Comparison of ENCODE assay signal across 31 cellular contexts in the genomic region with DNA sequence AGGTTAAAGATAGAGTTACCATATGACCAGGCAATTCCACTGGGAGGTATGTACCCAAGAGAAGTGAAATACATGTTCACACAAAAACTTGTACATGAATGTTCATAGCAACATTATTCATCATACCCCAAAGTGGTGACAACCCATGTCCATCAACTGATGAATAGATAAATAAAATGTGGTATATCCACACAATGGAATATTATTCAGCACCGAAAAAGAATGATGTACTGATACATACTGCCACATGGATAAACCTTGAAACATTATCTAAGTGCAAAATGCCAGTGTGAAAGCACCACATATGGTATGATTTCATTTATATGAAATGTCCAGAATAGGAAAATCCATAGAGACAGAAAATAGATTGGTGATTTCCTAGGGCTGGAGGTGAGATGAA.
"Had no signal": no experiment of that assay in that cellular context is flagged by ENCODE, and none has a peak within 500 bp of the region (broad histone marks: within the 10 kb centered on the region; RNA-seq: fewer than 3 reads in every experiment).

No MANE protein-coding gene starts in this region.

- H3K36me3 Mint-ChIP-seq: naive thymus-derived CD8-positive, alpha-beta T cell; natural killer cell treated with Interleukin-12 subunit alpha and Interleukin-12 subunit beta and Interleukin-15 and Interleukin-18, amount 100 ng/mL, for 72 hours; stimulated activated effector memory CD8-positive, alpha-beta T cell treated with anti-CD3 and anti-CD28 coated beads, Interleukin-12 subunit alpha, Interleukin-12 subunit beta, amount 100 ng/mL, for 72 hours; stimulated activated naive B cell treated with anti-CD40 and anti-IgM and Interleukin-4, amounts not matched to agents 10 μg/mL and 1 μg/mL and 100 μg/mL, for 72 hours; type B pancreatic cell had no signal

- FAIRE-seq: small intestine had no signal

- H3K4me3 ChIP-seq: ovary, psoas muscle, right lobe of liver, sigmoid colon, suprapubic skin, testis, tibial artery, transverse colon, upper lobe of right lung, uterus had no signal

- DNase-seq: naive thymus-derived CD8-positive, alpha-beta T cell; nephron progenitor cell; nucleus accumbens; ovary; posterior cingulate gyrus; psoas muscle; right cardiac atrium; right lobe of liver; sigmoid colon; small intestine; stimulated activated CD4-positive, alpha-beta T cell treated with anti-CD3 and anti-CD28 coated beads, Interleukin-15, amount 100 ng/mL, for 24 hours; stimulated activated CD4-positive, alpha-beta T cell treated with anti-CD3 and anti-CD28 coated beads, Interleukin-2, amount 100 ng/mL, for 24 hours; stimulated activated CD4-positive, alpha-beta T cell treated with anti-CD3 and anti-CD28 coated beads, Interleukin-2, amount 100 ng/mL, for 48 hours; stimulated activated CD4-positive, alpha-beta T cell treated with anti-CD3 and anti-CD28 coated beads, Interleukin-4, amount 100 ng/mL, for 24 hours; stimulated activated naive B cell treated with anti-CD40 and anti-IgM and Interleukin-4, amounts not matched to agents 10 μg/mL and 1 μg/mL and 100 μg/mL, for 72 hours; stimulated activated naive CD8-positive, alpha-beta T cell treated with anti-CD3 and anti-CD28 coated beads, Interleukin-15, amount 100 ng/mL, for 72 hours; stimulated activated naive CD8-positive, alpha-beta T cell treated with anti-CD3 and anti-CD28 coated beads, Interleukin-15, Interleukin-2, amounts not matched to agents 100 U/mL and 50 U/mL, for 24 hours; substantia nigra; testis; tibial artery; transverse colon; upper lobe of right lung; uterus had no signal

- H3K27me3 Mint-ChIP-seq: progenitor cell of endocrine pancreas had no signal

- ATAC-seq: naive thymus-derived CD8-positive, alpha-beta T cell; natural killer cell treated with Interleukin-12 subunit alpha and Interleukin-12 subunit beta and Interleukin-15 and Interleukin-18, amount 100 ng/mL, for 72 hours; psoas muscle; right cardiac atrium; right lobe of liver; stimulated activated effector memory CD8-positive, alpha-beta T cell treated with anti-CD3 and anti-CD28 coated beads, Interleukin-12 subunit alpha, Interleukin-12 subunit beta, amount 100 ng/mL, for 72 hours; stimulated activated naive B cell treated with anti-CD40 and anti-IgM and Interleukin-4, amounts not matched to agents 10 μg/mL and 1 μg/mL and 100 μg/mL, for 72 hours; stimulated activated naive CD8-positive, alpha-beta T cell treated with anti-CD3 and anti-CD28 coated beads, Interleukin-15, amount 100 ng/mL, for 72 hours; stimulated activated naive CD8-positive, alpha-beta T cell treated with anti-CD3 and anti-CD28 coated beads, Interleukin-15, Interleukin-2, amounts not matched to agents 100 U/mL and 50 U/mL, for 24 hours; upper lobe of right lung had no signal

- H3K4me3 Mint-ChIP-seq: naive thymus-derived CD8-positive, alpha-beta T cell; natural killer cell treated with Interleukin-12 subunit alpha and Interleukin-12 subunit beta and Interleukin-15 and Interleukin-18, amount 100 ng/mL, for 72 hours; nephron progenitor cell; neural crest cell; stimulated activated effector memory CD8-positive, alpha-beta T cell treated with anti-CD3 and anti-CD28 coated beads, Interleukin-12 subunit alpha, Interleukin-12 subunit beta, amount 100 ng/mL, for 72 hours; stimulated activated naive B cell treated with anti-CD40 and anti-IgM and Interleukin-4, amounts not matched to agents 10 μg/mL and 1 μg/mL and 100 μg/mL, for 72 hours; stimulated activated naive CD8-positive, alpha-beta T cell treated with anti-CD3 and anti-CD28 coated beads, Interleukin-15, amount 100 ng/mL, for 72 hours; type B pancreatic cell had no signal

- H3K9me3 ChIP-seq: neutrophil, ovary, psoas muscle, right lobe of liver, sigmoid colon, suprapubic skin, testis, tibial artery, transverse colon, upper lobe of right lung, uterus had no signal

- H3K9me3 Mint-ChIP-seq: natural killer cell treated with Interleukin-12 subunit alpha and Interleukin-12 subunit beta and Interleukin-15 and Interleukin-18, amount 100 ng/mL, for 72 hours; neural crest cell; stimulated activated effector memory CD8-positive, alpha-beta T cell treated with anti-CD3 and anti-CD28 coated beads, Interleukin-12 subunit alpha, Interleukin-12 subunit beta, amount 100 ng/mL, for 72 hours; type B pancreatic cell had no signal

- H3K4me1 ChIP-seq: parathyroid adenoma, psoas muscle, right lobe of liver, sigmoid colon, suprapubic skin, testis, tibial artery, transverse colon, upper lobe of right lung, uterus had no signal

- H3K4me1 Mint-ChIP-seq: nephron progenitor cell; neural crest cell; stimulated activated effector memory CD8-positive, alpha-beta T cell treated with anti-CD3 and anti-CD28 coated beads, Interleukin-12 subunit alpha, Interleukin-12 subunit beta, amount 100 ng/mL, for 72 hours; stimulated activated naive B cell treated with anti-CD40 and anti-IgM and Interleukin-4, amounts not matched to agents 10 μg/mL and 1 μg/mL and 100 μg/mL, for 72 hours; stimulated activated naive CD8-positive, alpha-beta T cell treated with anti-CD3 and anti-CD28 coated beads, Interleukin-15, amount 100 ng/mL, for 72 hours had no signal

- H3K9ac ChIP-seq: parathyroid adenoma had no signal

- H3K79me2 ChIP-seq: parathyroid adenoma had no signal

- H3K36me3 ChIP-seq: neutrophil, ovary, right lobe of liver, sigmoid colon, suprapubic skin, tibial artery, transverse colon, upper lobe of right lung, uterus had no signal

- H2AFZ ChIP-seq: parathyroid adenoma had no signal

- H3K27me3 ChIP-seq: neutrophil, ovary, right lobe of liver, sigmoid colon, suprapubic skin, testis, tibial artery, transverse colon, upper lobe of right lung, uterus had no signal

- H3K27ac Mint-ChIP-seq: naive thymus-derived CD8-positive, alpha-beta T cell; natural killer cell treated with Interleukin-12 subunit alpha and Interleukin-12 subunit beta and Interleukin-15 and Interleukin-18, amount 100 ng/mL, for 72 hours; nephron progenitor cell; progenitor cell of endocrine pancreas; stimulated activated effector memory CD8-positive, alpha-beta T cell treated with anti-CD3 and anti-CD28 coated beads, Interleukin-12 subunit alpha, Interleukin-12 subunit beta, amount 100 ng/mL, for 72 hours; stimulated activated naive B cell treated with anti-CD40 and anti-IgM and Interleukin-4, amounts not matched to agents 10 μg/mL and 1 μg/mL and 100 μg/mL, for 72 hours; type B pancreatic cell had no signal

- H3K27ac ChIP-seq: neutrophil, ovary, parathyroid adenoma, psoas muscle, right lobe of liver, sigmoid colon, suprapubic skin, testis, tibial artery, transverse colon, upper lobe of right lung, uterus had no signal
